In the genomic region with DNA sequence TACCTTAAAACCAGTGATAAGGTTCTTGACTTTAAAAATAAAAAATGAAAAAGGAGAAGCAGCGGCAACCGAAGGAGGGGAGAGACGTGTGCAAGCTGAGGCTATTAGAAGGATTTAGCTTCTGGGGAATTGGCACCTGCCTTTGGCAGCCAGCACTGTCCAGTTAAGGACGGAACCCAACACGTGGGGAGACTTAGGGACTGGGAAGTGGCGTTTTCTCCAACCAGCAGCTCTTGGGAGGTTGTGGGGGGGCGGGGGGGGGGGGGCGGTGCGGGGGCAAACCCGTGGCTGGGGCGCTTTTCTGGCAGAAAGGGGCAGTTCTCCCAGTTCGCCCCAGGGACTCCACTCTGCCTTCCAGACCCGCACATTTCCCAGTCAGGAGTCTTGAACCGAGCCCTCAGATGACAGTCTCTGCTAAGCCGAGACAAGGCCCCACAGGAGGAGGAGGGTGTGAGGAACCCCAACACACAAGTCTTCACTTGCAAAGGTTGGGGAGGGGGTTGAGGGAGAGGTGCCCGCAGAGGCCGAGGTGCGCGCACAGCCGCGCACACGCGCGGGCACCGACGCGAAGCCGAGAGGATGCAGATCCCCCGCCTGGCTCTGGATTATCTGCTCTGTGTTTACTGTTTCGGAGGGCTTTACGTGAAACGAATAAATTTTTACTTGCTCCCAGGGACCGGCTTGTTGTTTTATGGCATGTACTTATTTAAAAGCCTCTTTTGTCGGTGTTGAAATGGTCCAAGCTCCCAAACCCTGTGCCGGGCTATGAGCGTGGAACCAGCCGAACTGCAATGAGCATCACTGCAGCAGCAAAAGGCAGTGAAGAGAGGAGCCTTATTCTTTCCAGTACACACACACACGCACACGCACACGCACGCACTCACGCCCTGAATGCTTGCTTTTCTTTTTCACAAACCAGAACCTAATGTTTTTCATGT, we compare ENCODE assay signal across 9 cellular contexts.
DNase-seq lines count a peak whose midpoint lies in the region; ATAC-seq and TF ChIP-seq lines count a peak whose summit lies in the region.
"Had no signal": no experiment of that assay in that cellular context is flagged by ENCODE, and none has a peak within 500 bp of the region (broad histone marks: within the 10 kb centered on the region; RNA-seq: fewer than 3 reads in every experiment).

No MANE protein-coding gene starts in this region.

- no peaks in the 10 kb centered on the region for H3K27me3 ChIP-seq in KMS-11 (ENCODE audit: insufficient read depth, low read depth)
- peaks cover 56 to 83% of the 10 kb centered on the region in 2 donors for H3K27me3 ChIP-seq in left lung
- peaks cover 0 to 83% of the 10 kb centered on the region in 2 donors for H3K27me3 ChIP-seq in tibial nerve

- no peak overlapping the region for H3K27ac Mint-ChIP-seq in activated naive CD8-positive, alpha-beta T cell treated with anti-CD3 and anti-CD28 coated beads for 36 hours

- no peaks in the 10 kb centered on the region for H3K79me2 ChIP-seq in KMS-11 (ENCODE audit: insufficient read depth, low read depth)

- no peak for TF ChIP-seq EP300 in tibial nerve (IDR thresholded peaks at IDR 0.05)

- intact Hi-C loops in left lung (cut with DNase I), result no loop called here

- H3K4me3 ChIP-seq in KMS-11 (IDR thresholded peaks at IDR 0.05; ENCODE audit: insufficient read depth, low read depth, low read length) (peak overlapping the region; percentile 56), left lung (peak overlapping the region in 1 of 2 donors; percentile 34), tibial nerve (peak overlapping the region; percentile 21 to 54 (median 38))

- no peaks in the 10 kb centered on the region for H3K9me3 ChIP-seq in left lung
- H3K9me3 ChIP-seq in tibial nerve, result no peaks in the 10 kb centered on the region
- H3K9me3 ChIP-seq: SJSA1 had no signal

- H3K4me2 ChIP-seq in KMS-11, result peak overlapping the region; percentile 81

- peaks cover 35% of the 10 kb centered on the region for H3K4me1 Mint-ChIP-seq in activated naive CD8-positive, alpha-beta T cell treated with anti-CD3 and anti-CD28 coated beads for 36 hours

- H3K27me3 Mint-ChIP-seq in activated naive CD8-positive, alpha-beta T cell treated with anti-CD3 and anti-CD28 coated beads for 36 hours, result peaks cover 75% of the 10 kb centered on the region

- no peaks in the 10 kb centered on the region for H3K4me1 ChIP-seq in KMS-11 (ENCODE audit: low read depth, poor library complexity, severe bottlenecking)
- peaks cover 19 to 34% of the 10 kb centered on the region in 2 donors for H3K4me1 ChIP-seq in left lung
- H3K4me1 ChIP-seq in tibial nerve, result peaks cover 0 to 49% (median 18%) of the 10 kb centered on the region in 4 donors

- H4K20me1 ChIP-seq in KMS-11 (ENCODE audit: insufficient read depth), result no peaks in the 10 kb centered on the region

- H3K9ac ChIP-seq in KMS-11, result peak overlapping the region; percentile 47

- TF ChIP-seq CTCF in KMS-11 (conservative IDR thresholded peaks at IDR 0.05; ENCODE audit: low read depth, low read length), result no peak
- no peak for TF ChIP-seq CTCF in left lung (IDR thresholded peaks at IDR 0.05)
- TF ChIP-seq CTCF in tibial nerve (IDR thresholded peaks at IDR 0.05), result no peak

- no peak overlapping the region for H3K27ac ChIP-seq in KMS-11
- no peak overlapping the region for H3K27ac ChIP-seq in left lung
- no peak overlapping the region for H3K27ac ChIP-seq in tibial nerve
- H3K27ac ChIP-seq: SJSA1 had no signal

- peak overlapping the region; percentile 100 for H2AFZ ChIP-seq in KMS-11 (ENCODE audit: low read depth)

- no peak for TF ChIP-seq POLR2A in tibial nerve (IDR thresholded peaks at IDR 0.05)

- DNase-seq in Daoy (ENCODE audit: low read depth) (peak; percentile 13), left lung (no peak), tibial nerve (ENCODE audit: low spot score in 2 of 2) (no peak), GM19238 (ENCODE audit: insufficient read length, low spot score) (no peak), kidney tubule cell (ENCODE audit: low spot score) (no peak), NCI-H2196 treated with DMSO at 0.1 percent for 48 hours (lab: John Stamatoyannopoulos, UW; ENCODE audit: unreplicated experiment) (no peak)
- DNase-seq in activated naive CD8-positive, alpha-beta T cell treated with anti-CD3 and anti-CD28 coated beads for 36 hours, result no peak

- peak; percentile 48 for ATAC-seq in left lung

- H3K36me3 Mint-ChIP-seq in activated naive CD8-positive, alpha-beta T cell treated with anti-CD3 and anti-CD28 coated beads for 36 hours, result peaks cover 2% of the 10 kb centered on the region

- peak overlapping the region; percentile 76 for H3K4me3 Mint-ChIP-seq in activated naive CD8-positive, alpha-beta T cell treated with anti-CD3 and anti-CD28 coated beads for 36 hours

- no peaks in the 10 kb centered on the region for H3K36me3 ChIP-seq in KMS-11 (ENCODE audit: insufficient read depth)
- no peaks in the 10 kb centered on the region for H3K36me3 ChIP-seq in left lung
- H3K36me3 ChIP-seq in tibial nerve, result no peaks in the 10 kb centered on the region
- H3K36me3 ChIP-seq: SJSA1 had no signal

- H3K9me3 Mint-ChIP-seq in activated naive CD8-positive, alpha-beta T cell treated with anti-CD3 and anti-CD28 coated beads for 36 hours, result no peaks in the 10 kb centered on the region

- 6 to 9% methylated on average over 40 of the region's 42 CpGs for WGBS in tibial nerve, 2 donors
